In genomic region chr19:44840811-44841210, GRCh38 we compare ENCODE assay signal across 25 cellular contexts.
"Had no signal": no experiment of that assay in that cellular context is flagged by ENCODE, and none has a peak within 500 bp of the region (broad histone marks: within the 10 kb centered on the region; RNA-seq: fewer than 3 reads in every experiment).

No MANE protein-coding gene starts in this region.

- H3K27ac ChIP-seq: colonic mucosa, epithelial cell of prostate, esophagus squamous epithelium, gastrocnemius medialis, heart right ventricle had no signal

- H3K36me3 Mint-ChIP-seq: mesothelial cell of epicardium had no signal

- H3K4me3 Mint-ChIP-seq: dendritic cell treated with granulocyte-macrophage colony-stimulating factor and Interleukin-4, amounts not matched to agents 40 ng/mL and 50 ng/mL, for 4 days; endodermal cell; mesothelial cell of epicardium had no signal

- H3K4me3 ChIP-seq: colonic mucosa, esophagus squamous epithelium, gastrocnemius medialis, heart right ventricle, left lung, lower lobe of right lung, mucosa of descending colon had no signal

- ATAC-seq: effector memory CD8-positive, alpha-beta T cell; esophagus mucosa; gastrocnemius medialis; heart right ventricle; left cardiac atrium; left ventricle myocardium superior; mucosa of descending colon had no signal

- H3K9me3 ChIP-seq: colonic mucosa, esophagus squamous epithelium, gastrocnemius medialis, heart right ventricle, left lung, lower lobe of right lung, mucosa of descending colon had no signal

- H3K36me3 ChIP-seq: colonic mucosa, esophagus squamous epithelium, gastrocnemius medialis, heart right ventricle, left lung, lower lobe of right lung had no signal

- DNase-seq: colonic mucosa; cortex of kidney; effector CD8-positive, alpha-beta T cell; effector memory CD8-positive, alpha-beta T cell; endodermal cell; erythroblast; esophagus squamous epithelium; foreskin fibroblast; foreskin melanocyte; gastrocnemius medialis; glutamatergic neuron; head of caudate nucleus; heart right ventricle; hippocampal formation; left cardiac atrium; left ventricle myocardium superior; mesenchymal stem cell; mucosa of descending colon; naive B cell had no signal

- H3K9me3 Mint-ChIP-seq: dendritic cell treated with granulocyte-macrophage colony-stimulating factor and Interleukin-4, amounts not matched to agents 40 ng/mL and 50 ng/mL, for 4 days; effector memory CD8-positive, alpha-beta T cell; endodermal cell; mesothelial cell of epicardium had no signal

- H3K27me3 ChIP-seq: colonic mucosa, gastrocnemius medialis, heart right ventricle, left lung had no signal

- H3K27ac Mint-ChIP-seq: dendritic cell treated with granulocyte-macrophage colony-stimulating factor and Interleukin-4, amounts not matched to agents 40 ng/mL and 50 ng/mL, for 4 days; effector memory CD8-positive, alpha-beta T cell; endodermal cell; mesothelial cell of epicardium; naive B cell had no signal
